In genomic region chr5:1938310-1939000, GRCh38 we compare ENCODE assay signal across 26 cellular contexts. TPM values are rescaled to one million over a fixed set of nuclear protein-coding genes. Genes with fewer than 3 reads are reported as not detected.
DNase-seq lines count a peak whose midpoint lies in the region; ATAC-seq and TF ChIP-seq lines count a peak whose summit lies in the region.
"Had no signal": no experiment of that assay in that cellular context is flagged by ENCODE, and none has a peak within 500 bp of the region (broad histone marks: within the 10 kb centered on the region; RNA-seq: fewer than 3 reads in every experiment).

No MANE protein-coding gene starts in this region.

- H3K4me1 ChIP-seq in right atrium auricular region (no peaks in the 10 kb centered on the region), upper lobe of right lung (no peaks in the 10 kb centered on the region), colonic mucosa (no peaks in the 10 kb centered on the region)
- H3K4me1 ChIP-seq: BE2C, BLaER1 had no signal

- no peak overlapping the region for H3K27ac Mint-ChIP-seq in activated naive CD8-positive, alpha-beta T cell treated with anti-CD3 and anti-CD28 coated beads, Interleukin-2, amount 50 U/mL, for 24 hours
- H3K27ac Mint-ChIP-seq: CD14-positive monocyte; CD4-positive, alpha-beta memory T cell; CD4-positive, CD25-positive, alpha-beta regulatory T cell; CD8-positive, alpha-beta memory T cell had no signal

- H3K36me3 Mint-ChIP-seq in activated naive CD8-positive, alpha-beta T cell treated with anti-CD3 and anti-CD28 coated beads, Interleukin-2, amount 50 U/mL, for 24 hours (ENCODE audit: low read depth) = no peaks in the 10 kb centered on the region
- H3K36me3 Mint-ChIP-seq: CD14-positive monocyte; CD4-positive, alpha-beta memory T cell; CD4-positive, CD25-positive, alpha-beta regulatory T cell; CD8-positive, alpha-beta memory T cell had no signal

- H3K4me3 ChIP-seq in right atrium auricular region = no peak overlapping the region
- H3K4me3 ChIP-seq in upper lobe of right lung = no peak overlapping the region
- H3K4me3 ChIP-seq in colonic mucosa = no peak overlapping the region
- H3K4me3 ChIP-seq: BLaER1, GM12878 had no signal

- ATAC-seq in upper lobe of right lung = no peak
- ATAC-seq in activated naive CD8-positive, alpha-beta T cell treated with anti-CD3 and anti-CD28 coated beads, Interleukin-2, amount 50 U/mL, for 24 hours = no peak
- ATAC-seq: GM12878 had no signal

- H3K9me3 Mint-ChIP-seq in activated naive CD8-positive, alpha-beta T cell treated with anti-CD3 and anti-CD28 coated beads, Interleukin-2, amount 50 U/mL, for 24 hours = no peaks in the 10 kb centered on the region
- H3K9me3 Mint-ChIP-seq: CD8-positive, alpha-beta memory T cell had no signal

- H3K36me3 ChIP-seq in right atrium auricular region = no peaks in the 10 kb centered on the region
- H3K36me3 ChIP-seq in upper lobe of right lung = no peaks in the 10 kb centered on the region
- H3K36me3 ChIP-seq in colonic mucosa = no peaks in the 10 kb centered on the region
- H3K36me3 ChIP-seq: BE2C, BLaER1 had no signal

- H3K27ac ChIP-seq in right atrium auricular region = no peak overlapping the region
- H3K27ac ChIP-seq in upper lobe of right lung = no peak overlapping the region
- no peak overlapping the region for H3K27ac ChIP-seq in colonic mucosa
- H3K27ac ChIP-seq: BLaER1 had no signal

- TF ChIP-seq CTCF in right atrium auricular region (IDR thresholded peaks at IDR 0.05) = no peak
- no peak for TF ChIP-seq CTCF in upper lobe of right lung (IDR thresholded peaks at IDR 0.05)
- TF ChIP-seq CTCF in colonic mucosa (IDR thresholded peaks at IDR 0.05) = no peak

- H3K4me3 Mint-ChIP-seq in activated naive CD8-positive, alpha-beta T cell treated with anti-CD3 and anti-CD28 coated beads, Interleukin-2, amount 50 U/mL, for 24 hours = no peak overlapping the region
- H3K4me3 Mint-ChIP-seq: CD14-positive monocyte; CD4-positive, alpha-beta memory T cell; CD4-positive, CD25-positive, alpha-beta regulatory T cell; CD8-positive, alpha-beta memory T cell had no signal

- DNase-seq in cardiac septum (ENCODE audit: low spot score) (peak; percentile 62), right atrium auricular region (ENCODE audit: low spot score) (no peak), mesenteric fat pad (ENCODE audit: low spot score) (peak; percentile 69), upper lobe of right lung (peak; percentile 32), colonic mucosa (no peak)
- no peak for DNase-seq in activated naive CD8-positive, alpha-beta T cell treated with anti-CD3 and anti-CD28 coated beads, Interleukin-2, amount 50 U/mL, for 24 hours
- DNase-seq: 8988T; ACHN; BE2C; C1 segment of cervical spinal cord; CD4-positive, alpha-beta memory T cell; CD4-positive, CD25-positive, alpha-beta regulatory T cell; CD8-positive, alpha-beta memory T cell; COR-L47; DMS 273 treated with DMSO at 0.1 percent for 48 hours; DMS153; DMS53; DMS79; DND-41; EL; GDM1 had no signal

- peaks cover 18% of the 10 kb centered on the region for H3K27me3 Mint-ChIP-seq in activated naive CD8-positive, alpha-beta T cell treated with anti-CD3 and anti-CD28 coated beads, Interleukin-2, amount 50 U/mL, for 24 hours

- H3K27me3 ChIP-seq in right atrium auricular region = no peaks in the 10 kb centered on the region
- peaks cover 9% of the 10 kb centered on the region for H3K27me3 ChIP-seq in upper lobe of right lung
- no peaks in the 10 kb centered on the region for H3K27me3 ChIP-seq in colonic mucosa
- H3K27me3 ChIP-seq: BLaER1 had no signal

- intact Hi-C loops in cardiac septum (cut with DNase I) (no loop called here), upper lobe of right lung (cut with DNase I) (no loop called here), colonic mucosa (cut with DNase I) (no loop called here)

- H3K4me1 Mint-ChIP-seq in activated naive CD8-positive, alpha-beta T cell treated with anti-CD3 and anti-CD28 coated beads, Interleukin-2, amount 50 U/mL, for 24 hours = no peaks in the 10 kb centered on the region
- H3K4me1 Mint-ChIP-seq: CD14-positive monocyte; CD4-positive, alpha-beta memory T cell; CD4-positive, CD25-positive, alpha-beta regulatory T cell; CD8-positive, alpha-beta memory T cell had no signal

- H3K9ac ChIP-seq in colonic mucosa (ENCODE audit: low read depth in 2 of 2, low read length in 2 of 2) = no peak overlapping the region
- H3K9ac ChIP-seq: BLaER1 had no signal

- H3K9me3 ChIP-seq in right atrium auricular region = no peaks in the 10 kb centered on the region
- H3K9me3 ChIP-seq in upper lobe of right lung = no peaks in the 10 kb centered on the region
- no peaks in the 10 kb centered on the region for H3K9me3 ChIP-seq in colonic mucosa
- H3K9me3 ChIP-seq: BE2C, BLaER1 had no signal

RNA-seq across cellular contexts. Expression of gene IRX4, which starts 55.7 kb away (rescaled TPM):
- total RNA-seq in cardiac septum (12.1 TPM), right atrium auricular region (not detected), mesenteric fat pad (not detected), upper lobe of right lung (not detected), colonic mucosa (not detected)
- total RNA-seq: A673; CD4-positive, alpha-beta memory T cell; CD4-positive, CD25-positive, alpha-beta regulatory T cell; CD8-positive, alpha-beta memory T cell; G401; GM12878 had no signal

Comparison
In these comparisons a context has a peak if more than half of its experiments do, and no peak if none do; other contexts are left out.
1. DNase-seq: peak in cardiac septum (single experiment), mesenteric fat pad (single experiment) and upper lobe of right lung (single experiment); none in right atrium auricular region (single experiment), colonic mucosa (single experiment) and activated naive CD8-positive, alpha-beta T cell treated with anti-CD3 and anti-CD28 coated beads, Interleukin-2, amount 50 U/mL, for 24 hours (single experiment).
2. RNA of gene IRX4, which starts 55.7 kb away (total RNA-seq): 12.1 TPM in cardiac septum (single experiment); not detected in right atrium auricular region, not detected in mesenteric fat pad (single experiment), not detected in upper lobe of right lung (single experiment) and not detected in colonic mucosa; every median in the first group is over 10 times any median in the second.